ENCODE assay signal across 8 cellular contexts in the genomic region with DNA sequence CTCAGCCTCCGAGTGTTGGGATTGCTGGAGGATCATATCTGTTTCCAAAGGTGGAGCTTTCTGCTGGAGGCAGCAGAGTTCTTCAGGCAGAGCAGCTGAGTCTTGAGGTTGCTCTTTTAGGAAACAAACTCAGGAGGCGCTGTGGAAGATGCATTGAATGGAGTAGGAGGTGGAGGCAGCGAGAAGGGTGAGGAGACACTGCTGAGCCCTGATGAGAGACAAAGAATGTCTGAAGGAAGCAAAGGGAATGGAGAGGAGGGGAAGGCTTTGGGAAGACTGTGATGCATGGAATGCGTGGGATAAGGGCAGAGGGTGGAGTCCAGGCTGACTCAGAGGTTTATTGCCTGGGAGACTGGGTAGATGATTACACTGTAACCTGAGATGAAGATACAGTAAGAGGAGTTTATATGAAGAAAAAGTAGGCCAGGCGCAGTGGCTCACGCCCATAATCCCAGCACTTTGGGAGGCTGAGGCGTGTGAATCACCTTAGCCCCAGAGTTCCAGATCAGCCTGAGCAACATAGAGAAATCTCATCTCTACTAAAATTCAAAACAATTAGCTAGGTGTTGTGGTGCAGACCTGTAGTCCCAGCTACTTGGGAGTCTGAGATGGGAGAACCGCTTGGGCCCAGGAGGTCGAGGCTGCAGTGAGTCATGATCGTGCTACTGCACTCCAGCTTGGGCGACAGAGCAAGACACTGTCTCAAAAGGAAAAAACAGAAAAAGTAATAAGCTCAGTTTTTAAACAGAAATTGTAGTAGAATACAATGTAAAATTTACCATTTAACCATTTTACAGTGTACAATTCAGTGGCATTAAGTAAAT. TPM values are rescaled to one million over a fixed set of nuclear protein-coding genes. Genes with fewer than 3 reads are reported as not detected.
DNase-seq lines count a peak whose midpoint lies in the region; ATAC-seq, FAIRE-seq and TF ChIP-seq lines count a peak whose summit lies in the region.

No MANE protein-coding gene starts in this region.

- no peak for TF ChIP-seq POLR2A in GM12891 (IDR thresholded peaks at IDR 0.05; ENCODE audit: low read depth, low read length)

- peak; percentile 99 for DNase-seq in BJ (ENCODE audit: low read depth)
- peak; percentile 97 for DNase-seq in iris pigment epithelial cell (ENCODE audit: low read depth)
- no peak for DNase-seq in type B pancreatic cell (ENCODE audit: extremely low spot score, unreplicated experiment)
- no peak for DNase-seq in effector memory CD4-positive, alpha-beta T cell
- no peak for DNase-seq in GM12891 (ENCODE audit: insufficient read length, low spot score)

- no peak overlapping the region for H3K4me3 ChIP-seq in BJ (ENCODE audit: low read depth, low read length)
- H3K4me3 ChIP-seq in effector memory CD4-positive, alpha-beta T cell (ENCODE audit: insufficient read depth, low read depth, low read length, poor library complexity, severe bottlenecking): no peak overlapping the region

- peak overlapping the region; percentile 35 for H3K27ac ChIP-seq in KOPT-K1 (ENCODE audit: low read depth, low read length, poor library complexity, severe bottlenecking)
- peak overlapping the region; percentile 72 for H3K27ac ChIP-seq in VCaP
- no peak overlapping the region for H3K27ac ChIP-seq in effector memory CD4-positive, alpha-beta T cell (ENCODE audit: insufficient read depth, low read length, poor library complexity, severe bottlenecking)

- H3K4me3 Mint-ChIP-seq in type B pancreatic cell: peak overlapping the region; percentile 40

- H3K9me3 ChIP-seq in KOPT-K1 (ENCODE audit: insufficient read depth, low read length, poor library complexity, severe bottlenecking): no peaks in the 10 kb centered on the region
- H3K9me3 ChIP-seq in effector memory CD4-positive, alpha-beta T cell (ENCODE audit: control insufficient read depth, low read length): no peaks in the 10 kb centered on the region

- no peaks in the 10 kb centered on the region for H3K36me3 Mint-ChIP-seq in type B pancreatic cell

- CTCF ChIA-PET in BJ (lab: Yijun Ruan, JAX): interaction anchor here (0.6 to 3.1 kb wide), 7 partner anchors 10 to 154 kb away, joined by 3 to 13 read pairs (median 3); partner anchors contain the start of genes HIRIP3, KCTD13, KIF22 and TMEM219

- no peak for FAIRE-seq in GM12891 (lab: Jason Lieb, UNC)

- H3K4me1 Mint-ChIP-seq in type B pancreatic cell (ENCODE audit: unreplicated experiment): peaks cover 19% of the 10 kb centered on the region

- H3K27me3 ChIP-seq in BJ (ENCODE audit: control insufficient read depth, insufficient read depth, low read length): no peaks in the 10 kb centered on the region
- no peaks in the 10 kb centered on the region for H3K27me3 ChIP-seq in effector memory CD4-positive, alpha-beta T cell (replicated peaks; ENCODE audit: control insufficient read depth, insufficient read depth, low read length, poor library complexity, severe bottlenecking)

- TF ChIP-seq CTCF in BJ (IDR thresholded peaks at IDR 0.05; ENCODE audit: insufficient read depth, low read depth, low read length) (peak; percentile 58), VCaP (conservative IDR thresholded peaks at IDR 0.05) (0 out of 2 replicates have a peak, but pooled peaks have one; percentile 7), type B pancreatic cell (conservative IDR thresholded peaks at IDR 0.05) (no peak)

- H3K27me3 Mint-ChIP-seq in type B pancreatic cell: no peaks in the 10 kb centered on the region

- ATAC-seq in GM21619 (IDR thresholded peaks at IDR 0.05; ENCODE audit: unreplicated experiment): no peak

- H3K36me3 ChIP-seq in BJ (ENCODE audit: control insufficient read depth, insufficient read depth, low read length): no peaks in the 10 kb centered on the region
- H3K36me3 ChIP-seq in KOPT-K1 (ENCODE audit: insufficient read depth, low read length): no peaks in the 10 kb centered on the region
- H3K36me3 ChIP-seq in effector memory CD4-positive, alpha-beta T cell (ENCODE audit: control insufficient read depth, insufficient read depth, low read length): no peaks in the 10 kb centered on the region

- no peaks in the 10 kb centered on the region for H3K9me3 Mint-ChIP-seq in type B pancreatic cell

- peak overlapping the region; percentile 85 for H3K27ac Mint-ChIP-seq in type B pancreatic cell

- H3K4me1 ChIP-seq in effector memory CD4-positive, alpha-beta T cell (ENCODE audit: control insufficient read depth, insufficient read depth, low read length, poor library complexity, severe bottlenecking): no peaks in the 10 kb centered on the region

- POLR2A ChIA-PET in BJ (lab: Charles Lee): interaction anchor here (0.6 to 1.3 kb wide), 3 partner anchors 13 to 366 kb away, joined by 3 to 10 read pairs (median 9); partner anchors contain the start of gene KCTD13

TF ChIP-seq in GM12891, 5 proteins besides CTCF, POLR2A, EP300 and RAD21:
- TF ChIP-seq TAF1 (IDR thresholded peaks at IDR 0.05; ENCODE audit: low read depth, low read length) (no peak), PAX5 (IDR thresholded peaks at IDR 0.05; ENCODE audit: insufficient read depth, low read length, severe bottlenecking) (no peak), POLR2AphosphoS5 (IDR thresholded peaks at IDR 0.05; ENCODE audit: low read depth, low read length) (no peak), POU2F2 (IDR thresholded peaks at IDR 0.05; ENCODE audit: low read depth, low read length) (no peak), SPI1 (IDR thresholded peaks at IDR 0.05; ENCODE audit: low read depth, low read length) (no peak)

RNA-seq across cellular contexts. Expression of gene TMEM219, which starts 17.8 kb away (rescaled TPM):
- polyA plus RNA-seq in BJ (2011; rRNA removed): 112 and 146 TPM in 2 replicates
- 59.4 and 80.8 TPM in 2 replicates for polyA minus RNA-seq in BJ (2011; rRNA and poly(A)+ RNA removed)
- total RNA-seq in type B pancreatic cell (ENCODE audit: low replicate concordance): 72.4 and 73.5 TPM in 2 replicates
- 63.7 TPM for polyA plus RNA-seq in GM12891 (2012; ENCODE audit: low read depth, missing spikeins)

RNA-seq across cellular contexts. Expression of gene KCTD13, which starts 18.0 kb away (rescaled TPM):
- polyA plus RNA-seq in BJ (2011; rRNA removed): 8.2 and 12.3 TPM in 2 replicates
- polyA minus RNA-seq in BJ (2011; rRNA and poly(A)+ RNA removed): 5.7 and 7.1 TPM in 2 replicates
- 17.9 and 20.6 TPM in 2 replicates for total RNA-seq in type B pancreatic cell (ENCODE audit: low replicate concordance)
- polyA plus RNA-seq in GM12891 (2012; ENCODE audit: low read depth, missing spikeins): 12.8 TPM

RNA-seq across cellular contexts. Expression of gene TAOK2, which starts 29.6 kb away (rescaled TPM):
- 17.4 and 24.3 TPM in 2 replicates for polyA plus RNA-seq in BJ (2011; rRNA removed)
- 19.0 and 25.8 TPM in 2 replicates for polyA minus RNA-seq in BJ (2011; rRNA and poly(A)+ RNA removed)
- 42.6 and 52.4 TPM in 2 replicates for total RNA-seq in type B pancreatic cell (ENCODE audit: low replicate concordance)
- 12.2 TPM for polyA plus RNA-seq in GM12891 (2012; ENCODE audit: low read depth, missing spikeins)

RNA-seq across cellular contexts. Expression of gene ASPHD1, which starts 43.8 kb away (rescaled TPM):
- 4.4 and 6.9 TPM in 2 replicates for polyA plus RNA-seq in BJ (2011; rRNA removed)
- 4.9 and 6.6 TPM in 2 replicates for polyA minus RNA-seq in BJ (2011; rRNA and poly(A)+ RNA removed)
- 7.8 TPM in 2 replicates for total RNA-seq in type B pancreatic cell (ENCODE audit: low replicate concordance)
- polyA plus RNA-seq in GM12891 (2012; ENCODE audit: low read depth, missing spikeins): 0.28 TPM

RNA-seq across cellular contexts. Expression of gene SEZ6L2, which starts 44.7 kb away (rescaled TPM):
- 8.1 and 19.3 TPM in 2 replicates for polyA plus RNA-seq in BJ (2011; rRNA removed)
- polyA minus RNA-seq in BJ (2011; rRNA and poly(A)+ RNA removed): 2.2 and 3.3 TPM in 2 replicates
- total RNA-seq in type B pancreatic cell (ENCODE audit: low replicate concordance): 19.3 and 19.4 TPM in 2 replicates
- polyA plus RNA-seq in GM12891 (2012; ENCODE audit: low read depth, missing spikeins): not detected

Comparison
In these comparisons a context has a peak if more than half of its experiments do, and no peak if none do; other contexts are left out.
1. DNase-seq: peak in BJ (single experiment) and iris pigment epithelial cell (single experiment); none in type B pancreatic cell (single experiment), effector memory CD4-positive, alpha-beta T cell (0 of 3) and GM12891 (single experiment).